In the genomic region with DNA sequence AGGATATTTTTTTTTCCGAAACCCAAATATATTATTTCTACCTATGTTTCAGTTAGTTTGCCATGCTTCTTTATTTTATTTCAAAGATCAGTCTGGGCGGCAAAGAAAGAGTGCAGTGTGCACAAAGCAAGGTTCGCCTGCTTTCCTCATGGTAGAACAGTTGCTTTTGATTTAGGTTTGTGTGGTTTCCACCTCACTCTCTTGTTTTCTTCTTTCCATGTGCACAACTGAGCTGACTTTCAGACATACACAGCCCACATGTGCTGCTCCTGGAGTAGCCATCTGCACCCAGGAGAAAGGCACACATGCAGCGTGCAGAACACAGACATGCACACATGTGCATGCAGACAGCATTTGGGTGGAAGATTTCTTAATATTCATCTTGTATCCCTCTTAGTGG, we compare ENCODE assay signal across 20 cellular contexts.
DNase-seq lines count a peak whose midpoint lies in the region; ATAC-seq, FAIRE-seq and TF ChIP-seq lines count a peak whose summit lies in the region.
"Had no signal": no experiment of that assay in that cellular context is flagged by ENCODE, and none has a peak within 500 bp of the region (broad histone marks: within the 10 kb centered on the region; RNA-seq: fewer than 3 reads in every experiment).

No MANE protein-coding gene starts in this region.

- no peaks in the 10 kb centered on the region for H3K27me3 Mint-ChIP-seq in MCF 10A (ENCODE audit: insufficient read depth, unreplicated experiment)
- no peaks in the 10 kb centered on the region for H3K27me3 Mint-ChIP-seq in astrocyte (ENCODE audit: low read depth, unreplicated experiment)
- no peaks in the 10 kb centered on the region for H3K27me3 Mint-ChIP-seq in type B pancreatic cell
- no peaks in the 10 kb centered on the region for H3K27me3 Mint-ChIP-seq in CD4-positive, alpha-beta memory T cell
- H3K27me3 Mint-ChIP-seq: activated naive CD8-positive, alpha-beta T cell treated with anti-CD3 and anti-CD28 coated beads, Interleukin-2, amount 10 ng/mL, durations not matched to agents 7 days and 5 days; CD8-positive, alpha-beta memory T cell had no signal

- no peaks in the 10 kb centered on the region for H3K79me1 ChIP-seq in mesenchymal stem cell (replicated peaks; ENCODE audit: low read length, poor library complexity, severe bottlenecking)

- 93% methylated on average over 3 of the region's 4 CpGs for WGBS in mesenchymal stem cell

- H3K79me2 ChIP-seq in astrocyte (ENCODE audit: insufficient read depth, low read length) = no peaks in the 10 kb centered on the region

- H3K36me3 ChIP-seq in breast epithelium (no peaks in the 10 kb centered on the region), astrocyte (ENCODE audit: insufficient read depth, low read length) (no peaks in the 10 kb centered on the region), mesenchymal stem cell (ENCODE audit: control insufficient read depth in 1 of 2, insufficient read depth in 2 of 2, low read depth in 1 of 2, low read length in 2 of 2) (no peaks in the 10 kb centered on the region), gastrocnemius medialis (no peaks in the 10 kb centered on the region)
- no peaks in the 10 kb centered on the region for H3K36me3 ChIP-seq in CD4-positive, alpha-beta memory T cell (ENCODE audit: insufficient read depth, low read length)
- H3K36me3 ChIP-seq: cardiac muscle cell, heart right ventricle, MG63, SJCRH30, tibial nerve had no signal

- H3K4me3 Mint-ChIP-seq in MCF 10A (ENCODE audit: unreplicated experiment) (no peak overlapping the region), astrocyte (ENCODE audit: unreplicated experiment) (no peak overlapping the region), type B pancreatic cell (peak overlapping the region; percentile 17)
- no peak overlapping the region for H3K4me3 Mint-ChIP-seq in CD4-positive, alpha-beta memory T cell
- H3K4me3 Mint-ChIP-seq: activated naive CD8-positive, alpha-beta T cell treated with anti-CD3 and anti-CD28 coated beads, Interleukin-2, amount 10 ng/mL, durations not matched to agents 7 days and 5 days; CD8-positive, alpha-beta memory T cell; naive thymus-derived CD8-positive, alpha-beta T cell had no signal

- no peak overlapping the region for H3K9ac ChIP-seq in astrocyte (ENCODE audit: low read length)
- H3K9ac ChIP-seq in mesenchymal stem cell (ENCODE audit: low read length) = peak overlapping the region; percentile 46

- no peaks in the 10 kb centered on the region for H3K9me3 Mint-ChIP-seq in MCF 10A (ENCODE audit: unreplicated experiment)
- no peaks in the 10 kb centered on the region for H3K9me3 Mint-ChIP-seq in astrocyte (ENCODE audit: unreplicated experiment)
- H3K9me3 Mint-ChIP-seq in type B pancreatic cell = peaks cover 8% of the 10 kb centered on the region
- peaks cover 0 to 44% (median 20%) of the 10 kb centered on the region in 8 donors for H3K9me3 Mint-ChIP-seq in CD4-positive, alpha-beta memory T cell
- H3K9me3 Mint-ChIP-seq: activated naive CD8-positive, alpha-beta T cell treated with anti-CD3 and anti-CD28 coated beads, Interleukin-2, amount 10 ng/mL, durations not matched to agents 7 days and 5 days had no signal

- H3K9me3 ChIP-seq in breast epithelium = no peaks in the 10 kb centered on the region
- no peaks in the 10 kb centered on the region for H3K9me3 ChIP-seq in astrocyte (ENCODE audit: insufficient read depth, low read depth, low read length)
- H3K9me3 ChIP-seq in mesenchymal stem cell (ENCODE audit: control insufficient read depth, low read length) = no peaks in the 10 kb centered on the region
- H3K9me3 ChIP-seq in gastrocnemius medialis = no peaks in the 10 kb centered on the region
- H3K9me3 ChIP-seq in CD4-positive, alpha-beta memory T cell (ENCODE audit: control insufficient read depth in 1 of 2, low read length in 2 of 2) = no peaks in the 10 kb centered on the region
- H3K9me3 ChIP-seq: heart right ventricle, MG63, SJCRH30, tibial nerve had no signal

- no peak overlapping the region for H3K27ac Mint-ChIP-seq in MCF 10A (ENCODE audit: low read depth, unreplicated experiment)
- no peak overlapping the region for H3K27ac Mint-ChIP-seq in astrocyte (ENCODE audit: unreplicated experiment)
- peak overlapping the region; percentile 54 for H3K27ac Mint-ChIP-seq in type B pancreatic cell
- H3K27ac Mint-ChIP-seq in CD4-positive, alpha-beta memory T cell = no peak overlapping the region
- H3K27ac Mint-ChIP-seq: activated naive CD8-positive, alpha-beta T cell treated with anti-CD3 and anti-CD28 coated beads, Interleukin-2, amount 10 ng/mL, durations not matched to agents 7 days and 5 days; CD8-positive, alpha-beta memory T cell; naive thymus-derived CD8-positive, alpha-beta T cell had no signal

- no TSS peak for BruUV-seq in MCF 10A (replicated peaks; lab: Mats Ljungman, UMichigan)

- H3K4me3 ChIP-seq in breast epithelium = peak overlapping the region in 2 of 3 donors; percentile 35 to 56
- no peak overlapping the region for H3K4me3 ChIP-seq in astrocyte (ENCODE audit: insufficient read depth, low read depth, low read length)
- H3K4me3 ChIP-seq in mesenchymal stem cell (ENCODE audit: insufficient read depth in 1 of 2, low read depth in 1 of 2, low read length in 2 of 2) = peak overlapping the region in 1 of 2 experiments; percentile 57
- no peak overlapping the region for H3K4me3 ChIP-seq in gastrocnemius medialis
- H3K4me3 ChIP-seq in CD4-positive, alpha-beta memory T cell (ENCODE audit: low read length in 2 of 2) = no peak overlapping the region
- H3K4me3 ChIP-seq: cardiac muscle cell, heart right ventricle, lung, MG63, SJCRH30 had no signal

- H3K4me1 Mint-ChIP-seq in MCF 10A (ENCODE audit: insufficient read depth, unreplicated experiment) (peaks cover 7% of the 10 kb centered on the region), astrocyte (ENCODE audit: low read depth, unreplicated experiment) (peaks cover under 1% of the 10 kb centered on the region), type B pancreatic cell (ENCODE audit: unreplicated experiment) (peaks cover 34% of the 10 kb centered on the region)
- no peaks in the 10 kb centered on the region for H3K4me1 Mint-ChIP-seq in CD4-positive, alpha-beta memory T cell
- H3K4me1 Mint-ChIP-seq: activated naive CD8-positive, alpha-beta T cell treated with anti-CD3 and anti-CD28 coated beads, Interleukin-2, amount 10 ng/mL, durations not matched to agents 7 days and 5 days; CD8-positive, alpha-beta memory T cell; naive thymus-derived CD8-positive, alpha-beta T cell had no signal

- H3K4me1 ChIP-seq in breast epithelium (peaks cover 0 to 27% of the 10 kb centered on the region in 2 donors), astrocyte (ENCODE audit: insufficient read depth, low read length) (peaks cover 2% of the 10 kb centered on the region), mesenchymal stem cell (ENCODE audit: control insufficient read depth, insufficient read depth, low read depth, low read length) (peaks cover 2% of the 10 kb centered on the region), gastrocnemius medialis (no peaks in the 10 kb centered on the region)
- H3K4me1 ChIP-seq in CD4-positive, alpha-beta memory T cell (ENCODE audit: insufficient read depth, low read length) = no peaks in the 10 kb centered on the region
- H3K4me1 ChIP-seq: SJCRH30 had no signal

- no peak for TF ChIP-seq POLR2A in breast epithelium (IDR thresholded peaks at IDR 0.05)
- TF ChIP-seq POLR2A in gastrocnemius medialis (IDR thresholded peaks at IDR 0.05) = no peak

- intact Hi-C loops in breast epithelium (cut with DNase I; ENCODE audit: low total_unique reads) = no loop called here
- intact Hi-C loops in MCF 10A (cut with micrococcal nuclease) = no loop called here
- intact Hi-C loops in gastrocnemius medialis (cut with DNase I; ENCODE audit: low total_unique reads) = no loop called here
- intact Hi-C loops in CD4-positive, alpha-beta memory T cell (cut with micrococcal nuclease) = no loop called here

- CTCF ChIA-PET in MCF 10A (lab: Yijun Ruan, JAX) = no interaction called here
- CTCF ChIA-PET in CD4-positive, alpha-beta memory T cell (lab: Charles Lee; ENCODE audit: partially characterized antibody) = no interaction called here

- H2AK5ac ChIP-seq in mesenchymal stem cell (ENCODE audit: low read length, severe bottlenecking) = no peak overlapping the region

- H3K18ac ChIP-seq in mesenchymal stem cell (ENCODE audit: low read depth in 1 of 2, low read length in 2 of 2) = no peak overlapping the region

- H2AFZ ChIP-seq in astrocyte (ENCODE audit: low read depth, low read length) (peak overlapping the region; percentile 1), mesenchymal stem cell (ENCODE audit: low read depth, low read length) (no peak overlapping the region)

- TF ChIP-seq CTCF in breast epithelium (IDR thresholded peaks at IDR 0.05) (no peak), MCF 10A (IDR thresholded peaks at IDR 0.05; ENCODE audit: unreplicated experiment) (no peak), astrocyte (IDR thresholded peaks at IDR 0.05; ENCODE audit: insufficient read depth, low read depth, low read length) (no peak), type B pancreatic cell (conservative IDR thresholded peaks at IDR 0.05) (no peak), gastrocnemius medialis (IDR thresholded peaks at IDR 0.05 in 4 of 5, conservative IDR thresholded peaks at IDR 0.05 in 1 of 5) (no peak)

- H3K4ac ChIP-seq in mesenchymal stem cell (ENCODE audit: low read depth in 1 of 2, low read length in 2 of 2) = no peak overlapping the region

- no peaks in the 10 kb centered on the region for H4K20me1 ChIP-seq in astrocyte (ENCODE audit: insufficient read depth, low read length)

- POLR2A ChIA-PET in MCF 10A (lab: Yijun Ruan, JAX) = no interaction called here
- POLR2A ChIA-PET in CD4-positive, alpha-beta memory T cell (lab: Charles Lee; ENCODE audit: partially characterized antibody) = no interaction called here

- H3K4me2 ChIP-seq in astrocyte (ENCODE audit: low read length) = peak overlapping the region; percentile 72
- no peak overlapping the region for H3K4me2 ChIP-seq in mesenchymal stem cell (ENCODE audit: low read length, poor library complexity, severe bottlenecking)

- H4K91ac ChIP-seq in mesenchymal stem cell (ENCODE audit: low read length) = no peak overlapping the region

- H3K23ac ChIP-seq in mesenchymal stem cell (ENCODE audit: low read length in 2 of 2) = no peak overlapping the region

- DNase-seq in breast epithelium (ENCODE audit: low spot score in 2 of 2) (no peak), MCF 10A (ENCODE audit: unreplicated experiment) (no peak), astrocyte (ENCODE audit: low read depth) (no peak), mesenchymal stem cell (no peak), type B pancreatic cell (ENCODE audit: extremely low spot score, unreplicated experiment) (no peak), gastrocnemius medialis (no peak), NCI-H128 (lab: John Stamatoyannopoulos, UW; ENCODE audit: unreplicated experiment) (no peak)
- DNase-seq in CD4-positive, alpha-beta memory T cell = no peak
- DNase-seq: activated CD8-positive, alpha-beta memory T cell treated with anti-CD3 and anti-CD28 coated beads for 24 hours; activated naive CD8-positive, alpha-beta T cell treated with anti-CD3 and anti-CD28 coated beads, Interleukin-2, amount 10 ng/mL, durations not matched to agents 7 days and 5 days; CD8-positive, alpha-beta memory T cell; H7; heart right ventricle; naive thymus-derived CD8-positive, alpha-beta T cell; SJCRH30; stimulated activated CD4-positive, alpha-beta T cell treated with anti-CD3 and anti-CD28 coated beads, Interleukin-12 subunit alpha, Interleukin-12 subunit beta, amount 100 ng/mL, for 4 hours had no signal

- H3K36me3 Mint-ChIP-seq in MCF 10A (ENCODE audit: insufficient read depth, unreplicated experiment) (no peaks in the 10 kb centered on the region), astrocyte (ENCODE audit: low read depth, unreplicated experiment) (no peaks in the 10 kb centered on the region), type B pancreatic cell (no peaks in the 10 kb centered on the region)
- H3K36me3 Mint-ChIP-seq in CD4-positive, alpha-beta memory T cell = no peaks in the 10 kb centered on the region
- H3K36me3 Mint-ChIP-seq: activated naive CD8-positive, alpha-beta T cell treated with anti-CD3 and anti-CD28 coated beads, Interleukin-2, amount 10 ng/mL, durations not matched to agents 7 days and 5 days; CD8-positive, alpha-beta memory T cell had no signal

- H4K8ac ChIP-seq in mesenchymal stem cell (ENCODE audit: low read length) = no peak overlapping the region

- no peak for ATAC-seq in gastrocnemius medialis
- ATAC-seq: heart right ventricle; naive thymus-derived CD8-positive, alpha-beta T cell had no signal

- no peak overlapping the region for H2BK5ac ChIP-seq in mesenchymal stem cell (ENCODE audit: low read depth, low read length, poor library complexity, severe bottlenecking)

- no peak overlapping the region for H2BK12ac ChIP-seq in mesenchymal stem cell (ENCODE audit: low read length in 2 of 2)

- peak overlapping the region; percentile 49 to 88 for H3K27ac ChIP-seq in breast epithelium
- no peak overlapping the region for H3K27ac ChIP-seq in astrocyte (ENCODE audit: low read depth, low read length)
- H3K27ac ChIP-seq in mesenchymal stem cell (ENCODE audit: low read length, poor library complexity, severe bottlenecking) = no peak overlapping the region
- H3K27ac ChIP-seq in gastrocnemius medialis = no peak overlapping the region
- H3K27ac ChIP-seq in CD4-positive, alpha-beta memory T cell (ENCODE audit: low read depth, low read length) = no peak overlapping the region
- H3K27ac ChIP-seq: cardiac muscle cell, heart right ventricle, SJCRH30 had no signal

- FAIRE-seq in astrocyte (lab: Jason Lieb, UNC) = no peak

- no peak overlapping the region for H2BK15ac ChIP-seq in mesenchymal stem cell (ENCODE audit: low read depth, poor library complexity, severe bottlenecking)

- H2BK120ac ChIP-seq in mesenchymal stem cell (ENCODE audit: low read depth, low read length) = no peak overlapping the region

- H3K14ac ChIP-seq in mesenchymal stem cell (ENCODE audit: low read length in 2 of 2) = no peak overlapping the region

- in situ Hi-C loops in gastrocnemius medialis (cut with MboI; ENCODE audit: low sequenced_read_pairs in 4 of 4) = no loop called here

- no peaks in the 10 kb centered on the region for H3K27me3 ChIP-seq in breast epithelium
- no peaks in the 10 kb centered on the region for H3K27me3 ChIP-seq in astrocyte (ENCODE audit: insufficient read depth, low read length)
- H3K27me3 ChIP-seq in mesenchymal stem cell (ENCODE audit: control insufficient read depth in 1 of 2, insufficient read depth in 1 of 2, low read length in 2 of 2) = peaks cover 0 to 4% of the 10 kb centered on the region in 2 experiments
- H3K27me3 ChIP-seq in gastrocnemius medialis = no peaks in the 10 kb centered on the region
- H3K27me3 ChIP-seq in CD4-positive, alpha-beta memory T cell (ENCODE audit: insufficient read depth, low read length) = no peaks in the 10 kb centered on the region
- H3K27me3 ChIP-seq: cardiac muscle cell, heart right ventricle, MG63, SJCRH30, tibial nerve had no signal

Comparison
In these comparisons a context has a peak if more than half of its experiments do, and no peak if none do; other contexts are left out.
1. H3K27ac ChIP-seq: peak in breast epithelium (2 of 2); none in astrocyte (single experiment), mesenchymal stem cell (single experiment), gastrocnemius medialis (0 of 4) and CD4-positive, alpha-beta memory T cell (single experiment).
2. H3K4me3 ChIP-seq: peak in breast epithelium (2 of 3); none in astrocyte (single experiment), gastrocnemius medialis (0 of 4) and CD4-positive, alpha-beta memory T cell (0 of 2).